20 cellular contexts compared by ENCODE assay signal in the genomic region with DNA sequence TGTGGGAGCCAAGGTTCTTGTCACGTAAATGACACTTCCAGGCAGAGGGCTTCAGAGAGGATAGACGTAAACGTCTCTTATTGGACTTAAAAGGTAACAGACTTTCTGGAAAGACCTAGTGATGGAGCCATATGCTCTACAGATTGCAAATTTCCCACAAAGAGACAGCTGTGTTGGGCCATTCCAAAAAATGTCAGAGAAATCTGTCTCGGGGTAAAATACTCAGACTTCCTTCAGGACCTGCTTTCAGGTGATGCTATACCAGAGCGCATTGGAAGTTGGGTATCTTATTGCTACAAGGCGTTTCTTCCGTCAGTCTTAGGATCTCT. TPM values are rescaled to one million over a fixed set of nuclear protein-coding genes. Genes with fewer than 3 reads are reported as not detected.
DNase-seq lines count a peak whose midpoint lies in the region; ATAC-seq and TF ChIP-seq lines count a peak whose summit lies in the region.
"Had no signal": no experiment of that assay in that cellular context is flagged by ENCODE, and none has a peak within 500 bp of the region (broad histone marks: within the 10 kb centered on the region; RNA-seq: fewer than 3 reads in every experiment).

No MANE protein-coding gene starts in this region.

- 75% methylated on average over 7 of the region's 7 CpGs for WGBS in esophagus muscularis mucosa

- no TSS peak for BruUV-seq in PC-3 (replicated peaks; lab: Mats Ljungman, UMichigan)

- TF ChIP-seq CTCF in PC-3 (conservative IDR thresholded peaks at IDR 0.05; ENCODE audit: low read depth, low read length) (no peak), esophagus muscularis mucosa (IDR thresholded peaks at IDR 0.05) (no peak)

- TF ChIP-seq POLR2A in esophagus muscularis mucosa (IDR thresholded peaks at IDR 0.05; ENCODE audit: low read depth), result no peak

- intact Hi-C loops in PC-3 (cut with micrococcal nuclease) (no loop called here), esophagus muscularis mucosa (cut with DNase I) (no loop called here)

- H3F3A ChIP-seq in PC-3 (ENCODE audit: low read length, unreplicated experiment), result no peaks in the 10 kb centered on the region

- CTCF ChIA-PET in PC-3 (lab: Charles Lee), result no interaction called here

- H3K9ac ChIP-seq in PC-3 (ENCODE audit: low read length), result no peak overlapping the region
- H3K9ac ChIP-seq: GM23248 had no signal

- no peaks in the 10 kb centered on the region for H3K9me2 ChIP-seq in PC-3 (replicated peaks; ENCODE audit: low read length)

- peak; percentile 3 for ATAC-seq in PC-3
- ATAC-seq: GM12878, HCT116 had no signal

- H3K27ac ChIP-seq in PC-3 (ENCODE audit: low read length) (no peak overlapping the region), esophagus muscularis mucosa (replicated peaks in 1 of 4) (no peak overlapping the region)
- H3K27ac ChIP-seq: GM23248 had no signal

- H3K36me3 ChIP-seq in PC-3 (ENCODE audit: low read depth, low read length) (no peaks in the 10 kb centered on the region), esophagus muscularis mucosa (no peaks in the 10 kb centered on the region)

- H3K4me3 ChIP-seq in PC-3 (ENCODE audit: low read length), result no peak overlapping the region
- H3K4me3 ChIP-seq in esophagus muscularis mucosa, result no peak overlapping the region
- H3K4me3 ChIP-seq: GM12878, GM23248 had no signal

- H3K79me2 ChIP-seq in PC-3 (ENCODE audit: low read length), result no peaks in the 10 kb centered on the region

- POLR2A ChIA-PET in PC-3 (lab: Charles Lee; ENCODE audit: unreplicated experiment), result no interaction called here

- H3K27me3 ChIP-seq in PC-3 (ENCODE audit: low read length) (no peaks in the 10 kb centered on the region), esophagus muscularis mucosa (peaks cover 0 to 25% (median 0%) of the 10 kb centered on the region in 4 donors)

- no peaks in the 10 kb centered on the region for H3K9me3 ChIP-seq in PC-3 (ENCODE audit: low read length)
- no peaks in the 10 kb centered on the region for H3K9me3 ChIP-seq in esophagus muscularis mucosa

- peaks cover 25% of the 10 kb centered on the region for H3K4me1 ChIP-seq in PC-3 (ENCODE audit: insufficient read depth, low read length)
- H3K4me1 ChIP-seq in esophagus muscularis mucosa, result no peaks in the 10 kb centered on the region

- no peak for TF ChIP-seq EP300 in esophagus muscularis mucosa (IDR thresholded peaks at IDR 0.05)

- DNase-seq in PC-3 (no peak), cerebellar cortex (ENCODE audit: low spot score) (peak; percentile 13), esophagus muscularis mucosa (ENCODE audit: extremely low spot score) (peak; percentile 17), HPDE6-E6E7 (ENCODE audit: extremely low spot score) (no peak), EL (no peak)
- DNase-seq in stimulated activated CD4-positive, alpha-beta T cell treated with anti-CD3 and anti-CD28 coated beads, Interleukin-4, amount 100 ng/mL, for 1 hour, result no peak
- DNase-seq: C1 segment of cervical spinal cord; Calu3; CD4-positive, alpha-beta memory T cell; COR-L47; DMS153; DND-41; GDM1; H9 had no signal

- H3K4me2 ChIP-seq in PC-3 (ENCODE audit: low read length), result peak overlapping the region; percentile 62

- H4K20me1 ChIP-seq in PC-3 (ENCODE audit: low read length), result 0 out of 2 replicates have a peak, but pooled peaks cover 4% of the 10 kb centered on the region

- H2AFZ ChIP-seq in PC-3 (ENCODE audit: low read length), result no peak overlapping the region
- H2AFZ ChIP-seq: GM23248 had no signal

RNA-seq across cellular contexts. Expression of a gene that starts 29.2 kb away (rescaled TPM):
- total RNA-seq in PC-3 (2014; rRNA removed) (not detected in 2 replicates), esophagus muscularis mucosa (not detected)
- total RNA-seq: A172; A673; Calu3; CD4-positive, alpha-beta memory T cell; GM12878; GM23248; H1; H9 had no signal

Comparison
In these comparisons a context has a peak if more than half of its experiments do, and no peak if none do; other contexts are left out.
1. DNase-seq: peak in cerebellar cortex (single experiment) and esophagus muscularis mucosa (single experiment); none in PC-3 (single experiment), HPDE6-E6E7 (single experiment), stimulated activated CD4-positive, alpha-beta T cell treated with anti-CD3 and anti-CD28 coated beads, Interleukin-4, amount 100 ng/mL, for 1 hour (single experiment) and EL (single experiment).